Comparison of ENCODE assay signal across 8 cellular contexts in the genomic region with DNA sequence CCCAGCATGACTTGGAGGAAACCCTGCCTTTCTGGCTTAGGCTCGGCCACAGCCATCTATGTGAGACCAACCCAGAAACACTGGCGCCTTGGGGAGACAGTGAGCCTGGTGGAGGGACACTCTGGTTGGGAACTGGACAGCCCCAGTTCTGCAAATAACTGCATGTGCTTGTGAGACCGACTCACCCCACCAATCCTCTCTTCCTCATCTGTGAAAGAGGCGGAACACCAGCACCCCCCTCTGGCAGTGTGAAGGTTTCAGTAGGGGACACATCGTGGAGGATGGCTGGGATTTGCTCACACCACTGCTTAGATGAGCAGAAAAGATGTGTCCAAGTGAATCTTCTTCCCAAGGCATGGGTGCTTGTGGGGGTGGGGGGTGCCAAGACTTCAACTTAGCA.
DNase-seq lines count a peak whose midpoint lies in the region; ATAC-seq and TF ChIP-seq lines count a peak whose summit lies in the region.

No MANE protein-coding gene starts in this region.

- no peaks in the 10 kb centered on the region for H3K4me1 ChIP-seq in HEK293 (ENCODE audit: control insufficient read depth, insufficient read depth, low read length)

- no peaks in the 10 kb centered on the region for H3K36me3 ChIP-seq in HEK293 (ENCODE audit: control insufficient read depth in 2 of 2, insufficient read depth in 1 of 2, low read length in 2 of 2)

- H3K27ac ChIP-seq in HEK293 (ENCODE audit: extremely low read depth, low read depth, low read length), result no peak overlapping the region

- CTCF ChIA-PET in HEK293 (lab: Yijun Ruan, JAX), result interaction anchor here (1.3 kb wide), 1 partner anchor 463 kb away, joined by 4 read pairs; no protein-coding TSS in a partner anchor

- no peaks in the 10 kb centered on the region for H3K9me3 ChIP-seq in HEK293 (ENCODE audit: control insufficient read depth, insufficient read depth, low read depth, low read length)

- POLR2A ChIA-PET in HEK293 (lab: Yijun Ruan, JAX), result no interaction called here

- H3K4me3 ChIP-seq in HEK293 (ENCODE audit: low read depth, low read length), result no peak overlapping the region
- H3K4me3 ChIP-seq in epithelial cell of esophagus (ENCODE audit: low read length), result no peak overlapping the region

- TF ChIP-seq CTCF in HEK293 (tag by site-specific recombination; IDR thresholded peaks at IDR 0.05) (0 out of 2 replicates have a peak, but pooled peaks have one; percentile 33), epithelial cell of esophagus (IDR thresholded peaks at IDR 0.05; ENCODE audit: insufficient read depth, low read depth, low read length, missing control alignments) (peak; percentile 62)

- ATAC-seq in GM18519 (IDR thresholded peaks at IDR 0.05; ENCODE audit: low FRiP score, unreplicated experiment) (no peak), HG02884 (IDR thresholded peaks at IDR 0.05; ENCODE audit: unreplicated experiment) (no peak), GM21526 (IDR thresholded peaks at IDR 0.05; ENCODE audit: low FRiP score, unreplicated experiment) (no peak)

- DNase-seq in COLO668 (lab: John Stamatoyannopoulos, UW; ENCODE audit: unreplicated experiment), result peak; percentile 47
- peak; percentile 55 for DNase-seq in SKM-1 (lab: John Stamatoyannopoulos, UW; ENCODE audit: unreplicated experiment)
- DNase-seq in epithelial cell of esophagus (ENCODE audit: low read depth), result peak; percentile 66
- peak; percentile 13 to 31 for DNase-seq in stimulated activated CD8-positive, alpha-beta memory T cell treated with anti-CD3 and anti-CD28 coated beads, Interleukin-2, amount 100 ng/mL, for 48 hours (ENCODE audit: low read depth in 2 of 2)

TF ChIP-seq in HEK293, 187 proteins besides CTCF, POLR2A, EP300 and RAD21:
- TF ChIP-seq, protein P1, sequence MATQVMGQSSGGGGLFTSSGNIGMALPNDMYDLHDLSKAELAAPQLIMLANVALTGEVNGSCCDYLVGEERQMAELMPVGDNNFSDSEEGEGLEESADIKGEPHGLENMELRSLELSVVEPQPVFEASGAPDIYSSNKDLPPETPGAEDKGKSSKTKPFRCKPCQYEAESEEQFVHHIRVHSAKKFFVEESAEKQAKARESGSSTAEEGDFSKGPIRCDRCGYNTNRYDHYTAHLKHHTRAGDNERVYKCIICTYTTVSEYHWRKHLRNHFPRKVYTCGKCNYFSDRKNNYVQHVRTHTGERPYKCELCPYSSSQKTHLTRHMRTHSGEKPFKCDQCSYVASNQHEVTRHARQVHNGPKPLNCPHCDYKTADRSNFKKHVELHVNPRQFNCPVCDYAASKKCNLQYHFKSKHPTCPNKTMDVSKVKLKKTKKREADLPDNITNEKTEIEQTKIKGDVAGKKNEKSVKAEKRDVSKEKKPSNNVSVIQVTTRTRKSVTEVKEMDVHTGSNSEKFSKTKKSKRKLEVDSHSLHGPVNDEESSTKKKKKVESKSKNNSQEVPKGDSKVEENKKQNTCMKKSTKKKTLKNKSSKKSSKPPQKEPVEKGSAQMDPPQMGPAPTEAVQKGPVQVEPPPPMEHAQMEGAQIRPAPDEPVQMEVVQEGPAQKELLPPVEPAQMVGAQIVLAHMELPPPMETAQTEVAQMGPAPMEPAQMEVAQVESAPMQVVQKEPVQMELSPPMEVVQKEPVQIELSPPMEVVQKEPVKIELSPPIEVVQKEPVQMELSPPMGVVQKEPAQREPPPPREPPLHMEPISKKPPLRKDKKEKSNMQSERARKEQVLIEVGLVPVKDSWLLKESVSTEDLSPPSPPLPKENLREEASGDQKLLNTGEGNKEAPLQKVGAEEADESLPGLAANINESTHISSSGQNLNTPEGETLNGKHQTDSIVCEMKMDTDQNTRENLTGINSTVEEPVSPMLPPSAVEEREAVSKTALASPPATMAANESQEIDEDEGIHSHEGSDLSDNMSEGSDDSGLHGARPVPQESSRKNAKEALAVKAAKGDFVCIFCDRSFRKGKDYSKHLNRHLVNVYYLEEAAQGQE (tag by site-specific recombination; IDR thresholded peaks at IDR 0.05), result no peak
- TF ChIP-seq ZNF510 (tag by site-specific recombination; IDR thresholded peaks at IDR 0.05; ENCODE audit: insufficient replicate concordance), result no peak
- no peak for TF ChIP-seq ZNF544 (tag by site-specific recombination; IDR thresholded peaks at IDR 0.05)
- TF ChIP-seq ZNF654 (tag by site-specific recombination; IDR thresholded peaks at IDR 0.05; ENCODE audit: low read depth), result peak; percentile 51
- TF ChIP-seq ZNF747 (tag by site-specific recombination; IDR thresholded peaks at IDR 0.05), result no peak
- TF ChIP-seq ZBTB20 (tag by site-specific recombination; IDR thresholded peaks at IDR 0.05), result peak; percentile 9; the same call in 1 of the 2 replicates
- TF ChIP-seq, protein P2, sequence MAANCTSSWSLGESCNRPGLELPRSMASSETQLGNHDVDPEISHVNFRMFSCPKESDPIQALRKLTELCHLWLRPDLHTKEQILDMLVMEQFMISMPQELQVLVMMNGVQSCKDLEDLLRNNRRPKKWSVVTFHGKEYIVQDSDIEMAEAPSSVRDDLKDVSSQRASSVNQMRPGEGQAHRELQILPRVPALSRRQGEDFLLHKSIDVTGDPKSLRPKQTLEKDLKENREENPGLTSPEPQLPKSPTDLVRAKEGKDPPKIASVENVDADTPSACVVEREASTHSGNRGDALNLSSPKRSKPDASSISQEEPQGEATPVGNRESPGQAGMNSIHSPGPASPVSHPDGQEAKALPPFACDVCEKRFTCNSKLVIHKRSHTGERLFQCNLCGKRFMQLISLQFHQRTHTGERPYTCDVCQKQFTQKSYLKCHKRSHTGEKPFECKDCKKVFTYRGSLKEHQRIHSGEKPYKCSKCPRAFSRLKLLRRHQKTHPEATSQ (tag by site-specific recombination; IDR thresholded peaks at IDR 0.05), result no peak
